33 cellular contexts compared by ENCODE assay signal in genomic region chr3:133274477-133274876, GRCh38.
DNase-seq lines count a peak whose midpoint lies in the region; ATAC-seq, FAIRE-seq and TF ChIP-seq lines count a peak whose summit lies in the region.
"Had no signal": no experiment of that assay in that cellular context is flagged by ENCODE, and none has a peak within 500 bp of the region (broad histone marks: within the 10 kb centered on the region; RNA-seq: fewer than 3 reads in every experiment).

No MANE protein-coding gene starts in this region.

- H3K27me3 ChIP-seq in GM06990 (replicated peaks; ENCODE audit: control insufficient read depth, insufficient read depth, low read length) (no peaks in the 10 kb centered on the region; the same call in 1 of the 2 replicates), HCT116 (ENCODE audit: insufficient read depth, low read length) (peaks cover 37% of the 10 kb centered on the region; the same call in 1 of the 2 replicates), GM12878 (replicated peaks in 1 of 2; ENCODE audit: control insufficient read depth in 2 of 2, insufficient read depth in 2 of 2, low read length in 1 of 2) (peaks cover 0 to 2% of the 10 kb centered on the region in 2 experiments; a peak in 1 of 4 replicates)
- H3K27me3 ChIP-seq: BLaER1 treated with 17β-estradiol and CSF1 and Interleukin-3, amounts not matched to agents 10 nM and 100 nM; brain microvascular endothelial cell; heart left ventricle; tibial artery had no signal

- H3K4me3 ChIP-seq in GM06990 (replicated peaks; ENCODE audit: low read depth, low read length) (no peak overlapping the region), HCT116 (replicated peaks in 1 of 2; ENCODE audit: low read depth in 1 of 2, low read length in 2 of 2) (no peak overlapping the region), GM12878 (no peak overlapping the region)
- H3K4me3 ChIP-seq: BLaER1 treated with 17β-estradiol and CSF1 and Interleukin-3, amounts not matched to agents 10 nM and 100 nM; esophagus squamous epithelium; heart left ventricle; MG63; psoas muscle; tibial artery had no signal

- H4K20me1 ChIP-seq in HCT116 (ENCODE audit: insufficient read depth) (no peaks in the 10 kb centered on the region), GM12878 (ENCODE audit: control insufficient read depth, insufficient read depth) (no peaks in the 10 kb centered on the region)
- H4K20me1 ChIP-seq: BLaER1 treated with 17β-estradiol and CSF1 and Interleukin-3, amounts not matched to agents 10 nM and 100 nM had no signal

- peaks cover 7% of the 10 kb centered on the region for H3K4me1 Mint-ChIP-seq in neural crest cell

- ATAC-seq in HCT116 (no peak), GM12878 (0 out of 3 replicates have a peak, but pooled peaks have one; percentile 36)
- ATAC-seq: activated naive CD4-positive, alpha-beta T cell treated with anti-CD3 and anti-CD28 coated beads, Interleukin-2, amount 50 U/mL, for 72 hours; foreskin keratinocyte; heart left ventricle; psoas muscle; sciatic nerve had no signal

- CTCF ChIA-PET in HCT116 (lab: Charles Lee) (interaction anchor here (0.7 kb wide), 1 partner anchor 144 kb away, joined by 3 read pairs; no protein-coding TSS in a partner anchor), GM12878 (lab: Yijun Ruan, JAX) (no interaction called here)

- no peak overlapping the region for H3K27ac ChIP-seq in HCT116 (ENCODE audit: low read depth, low read length)
- H3K27ac ChIP-seq in GM12878 (ENCODE audit: control insufficient read depth, insufficient read depth) = no peak overlapping the region
- H3K27ac ChIP-seq: BLaER1 treated with 17β-estradiol and CSF1 and Interleukin-3, amounts not matched to agents 10 nM and 100 nM; brain microvascular endothelial cell; esophagus squamous epithelium; foreskin keratinocyte; heart left ventricle; psoas muscle; tibial artery; VCaP had no signal

- H2AFZ ChIP-seq in HCT116 (ENCODE audit: low read depth, low read length, poor library complexity, severe bottlenecking) = no peak overlapping the region
- H2AFZ ChIP-seq in GM12878 (ENCODE audit: control insufficient read depth, low read depth, low read length) = no peak overlapping the region

- H3K27me3 Mint-ChIP-seq in neural crest cell (ENCODE audit: low read depth) = peaks cover 5% of the 10 kb centered on the region

- no peaks in the 10 kb centered on the region for H3K9me3 ChIP-seq in HCT116 (ENCODE audit: control insufficient read depth in 1 of 2, insufficient read depth in 1 of 2, low read depth in 1 of 2, low read length in 2 of 2)
- no peaks in the 10 kb centered on the region for H3K9me3 ChIP-seq in GM12878 (replicated peaks; ENCODE audit: control insufficient read depth, insufficient read depth, low read length)
- H3K9me3 ChIP-seq: BLaER1 treated with 17β-estradiol and CSF1 and Interleukin-3, amounts not matched to agents 10 nM and 100 nM; esophagus squamous epithelium; heart left ventricle; MG63; psoas muscle; tibial artery had no signal

- no peak for FAIRE-seq in GM12878 (lab: Jason Lieb, UNC)
- FAIRE-seq: endometrium, G401.6, HTR-8/SVneo had no signal

- POLR2A ChIA-PET in HCT116 (lab: Charles Lee) = no interaction called here
- POLR2A ChIA-PET in GM12878 (lab: Charles Lee) = no interaction called here

- H3K36me3 Mint-ChIP-seq in neural crest cell (ENCODE audit: low read depth) = no peaks in the 10 kb centered on the region
- H3K36me3 Mint-ChIP-seq: activated naive CD4-positive, alpha-beta T cell treated with anti-CD3 and anti-CD28 coated beads, Interleukin-2, amount 50 U/mL, for 72 hours; naive B cell had no signal

- H3K36me3 ChIP-seq in GM06990 (ENCODE audit: control insufficient read depth, insufficient read depth, low read length) (no peaks in the 10 kb centered on the region), HCT116 (ENCODE audit: control insufficient read depth in 1 of 2, insufficient read depth in 2 of 2, low read length in 2 of 2) (no peaks in the 10 kb centered on the region), GM12878 (ENCODE audit: control insufficient read depth in 2 of 2, insufficient read depth in 2 of 2, low read length in 1 of 2) (no peaks in the 10 kb centered on the region)
- H3K36me3 ChIP-seq: BLaER1 treated with 17β-estradiol and CSF1 and Interleukin-3, amounts not matched to agents 10 nM and 100 nM; brain microvascular endothelial cell; esophagus squamous epithelium; heart left ventricle; MG63; tibial artery had no signal

- TF ChIP-seq CTCF in GM06990 (IDR thresholded peaks at IDR 0.05; ENCODE audit: insufficient read depth, low read length, poor library complexity, severe bottlenecking) (peak; percentile 39), HCT116 (IDR thresholded peaks at IDR 0.05 in 2 of 3, conservative IDR thresholded peaks at IDR 0.05 in 1 of 3; ENCODE audit: borderline replicate concordance in 1 of 3, insufficient read depth in 1 of 3, low read depth in 2 of 3, low read length in 2 of 3) (peak in 2 of 3 experiments; percentile 28 to 34; a peak in 2 of 6 replicates), GM12878 (IDR thresholded peaks at IDR 0.05 in 2 of 3, conservative IDR thresholded peaks at IDR 0.05 in 1 of 3; ENCODE audit: control insufficient read depth in 2 of 3, extremely low read depth in 1 of 3, insufficient read depth in 1 of 3, low read depth in 3 of 3, low read length in 3 of 3) (peak in 2 of 3 experiments; percentile 4 to 16; a peak in 1 of 6 replicates), neural crest cell (conservative IDR thresholded peaks at IDR 0.05) (peak; percentile 15)

- no peaks in the 10 kb centered on the region for H3K9me2 ChIP-seq in HCT116 (ENCODE audit: insufficient read depth)

- DNase-seq in GM06990 (ENCODE audit: extremely low read depth, insufficient read length) = no peak
- DNase-seq in HCT116 (ENCODE audit: low read depth, low spot score) = no peak
- no peak for DNase-seq in GM12878 (ENCODE audit: low read depth, low spot score)
- no peak for DNase-seq in neural crest cell (ENCODE audit: low read depth, low spot score)
- no peak for DNase-seq in NCI-H1694 (lab: John Stamatoyannopoulos, UW)
- no peak for DNase-seq in KG1 (lab: John Stamatoyannopoulos, UW)
- no peak for DNase-seq in stimulated activated naive CD4-positive, alpha-beta T cell treated with Interleukin-2 at 50 U/mL for 16 hours (lab: John Stamatoyannopoulos, UW)
- DNase-seq: activated CD4-positive, alpha-beta T cell treated with anti-CD3 and anti-CD28 coated beads for 48 hours; amygdala; brain microvascular endothelial cell; cerebellar nuclear complex; COR-L47; esophagus squamous epithelium; foreskin keratinocyte; heart left ventricle; MG63; naive B cell; NCI-H1105 treated with DMSO at 0.1 percent for 48 hours; NCI-H2029; NCI-H2227 treated with DMSO at 0.1 percent for 48 hours; nucleus accumbens; psoas muscle; stimulated activated CD4-positive, alpha-beta T cell treated with anti-CD3 and anti-CD28 coated beads, Interleukin-12 subunit alpha, Interleukin-12 subunit beta, amount 100 ng/mL, for 4 hours; stimulated activated CD4-positive, alpha-beta T cell treated with anti-CD3 and anti-CD28 coated beads, Interleukin-4, amount 100 ng/mL, for 1 hour; SW 1271; tibial artery had no signal

- RAD21 ChIA-PET in HCT116 (lab: Charles Lee; ENCODE audit: low non-redundant PET in 1 of 2, low total read pairs in 2 of 2, uncharacterized antibody in 2 of 2, unreplicated experiment in 2 of 2) (no interaction called here), GM12878 (lab: Charles Lee; ENCODE audit: unreplicated experiment) (no interaction called here)

- no peaks in the 10 kb centered on the region for H3K9me3 Mint-ChIP-seq in neural crest cell
- H3K9me3 Mint-ChIP-seq: activated naive CD4-positive, alpha-beta T cell treated with anti-CD3 and anti-CD28 coated beads, Interleukin-2, amount 50 U/mL, for 72 hours; naive B cell had no signal

- no peak for TF ChIP-seq POLR2A in HCT116 (IDR thresholded peaks at IDR 0.05; ENCODE audit: borderline replicate concordance, extremely low read depth, insufficient read depth, insufficient read length)
- TF ChIP-seq POLR2A in GM12878 (IDR thresholded peaks at IDR 0.05; ENCODE audit: low read depth, low read length) = no peak

- SMC1A ChIA-PET in GM12878 (lab: Charles Lee; ENCODE audit: uncharacterized antibody, unreplicated experiment) = interaction anchor here (1.5 kb wide), 1 partner anchor 333 kb away, joined by 3 read pairs; no protein-coding TSS in a partner anchor

- no peak overlapping the region for H3K27ac Mint-ChIP-seq in neural crest cell (ENCODE audit: unreplicated experiment)
- H3K27ac Mint-ChIP-seq: activated naive CD4-positive, alpha-beta T cell treated with anti-CD3 and anti-CD28 coated beads, Interleukin-2, amount 50 U/mL, for 72 hours had no signal

- intact Hi-C loops in HCT116 (cut with micrococcal nuclease) (no loop called here), GM12878 (cut with micrococcal nuclease; ENCODE audit: unreplicated experiment) (no loop called here)

- BruUV-seq in HCT116 (replicated peaks; lab: Mats Ljungman, UMichigan) = no TSS peak
- no TSS peak for BruUV-seq in GM12878 (replicated peaks; lab: Mats Ljungman, UMichigan)

- no peak for TF ChIP-seq EP300 in GM12878 (IDR thresholded peaks at IDR 0.05; ENCODE audit: borderline replicate concordance in 1 of 2, control insufficient read depth in 1 of 2, low read depth in 2 of 2, low read length in 2 of 2)

- H3K4me2 ChIP-seq in HCT116 (ENCODE audit: low read length) (no peak overlapping the region), GM12878 (ENCODE audit: control insufficient read depth, insufficient read depth) (no peak overlapping the region)
- H3K4me2 ChIP-seq: BLaER1 treated with 17β-estradiol and CSF1 and Interleukin-3, amounts not matched to agents 10 nM and 100 nM had no signal

- no peak for TF ChIP-seq RAD21 in HCT116 (IDR thresholded peaks at IDR 0.05; ENCODE audit: low read depth)
- TF ChIP-seq RAD21 in GM12878 (IDR thresholded peaks at IDR 0.05; ENCODE audit: insufficient read depth, low read depth, low read length) = 0 out of 2 replicates have a peak, but pooled peaks have one; percentile 8

- H3K4me1 ChIP-seq in HCT116 (ENCODE audit: control insufficient read depth in 1 of 2, insufficient read depth in 2 of 2, low read length in 2 of 2) = no peaks in the 10 kb centered on the region
- no peaks in the 10 kb centered on the region for H3K4me1 ChIP-seq in GM12878 (ENCODE audit: control insufficient read depth, insufficient read depth, low read length)
- H3K4me1 ChIP-seq: psoas muscle, tibial artery had no signal

- no peak overlapping the region for H3K4me3 Mint-ChIP-seq in neural crest cell
- H3K4me3 Mint-ChIP-seq: naive B cell had no signal

- no peaks in the 10 kb centered on the region for H3K79me2 ChIP-seq in HCT116 (ENCODE audit: insufficient read depth, low read length)
- H3K79me2 ChIP-seq in GM12878 (ENCODE audit: control insufficient read depth, insufficient read depth, low read length) = no peaks in the 10 kb centered on the region

- H3K9ac ChIP-seq in HCT116 (ENCODE audit: low read length) (no peak overlapping the region), GM12878 (ENCODE audit: control insufficient read depth, insufficient read depth, low read length) (no peak overlapping the region)
- H3K9ac ChIP-seq: BLaER1 treated with 17β-estradiol and CSF1 and Interleukin-3, amounts not matched to agents 10 nM and 100 nM had no signal

- in situ Hi-C loops in GM12878 (cut with MboI) = no loop called here

TF ChIP-seq in HCT116, 20 proteins besides CTCF, POLR2A, EP300 and RAD21 (continues in another document):
- TF ChIP-seq EGR1 (IDR thresholded peaks at IDR 0.05; ENCODE audit: low read depth) = no peak

TF ChIP-seq in GM12878, 131 proteins besides CTCF, POLR2A, EP300 and RAD21 (continues in another document):
- TF ChIP-seq YY1 (IDR thresholded peaks at IDR 0.05; ENCODE audit: low read depth, low read length) = no peak
- TF ChIP-seq HDGF (IDR thresholded peaks at IDR 0.05) = no peak
